Comparison of ENCODE assay signal across 12 cellular contexts in genomic region chr14:22491683-22492483, GRCh38.
DNase-seq lines count a peak whose midpoint lies in the region; ATAC-seq and TF ChIP-seq lines count a peak whose summit lies in the region.
"Had no signal": no experiment of that assay in that cellular context is flagged by ENCODE, and none has a peak within 500 bp of the region (broad histone marks: within the 10 kb centered on the region; RNA-seq: fewer than 3 reads in every experiment).

No MANE protein-coding gene starts in this region.

- peak overlapping the region; percentile 99 for H3K27ac Mint-ChIP-seq in activated CD4-positive, alpha-beta T cell treated with anti-CD3 and anti-CD28 coated beads, Interleukin-2, amount 10 ng/mL, durations not matched to agents 24 days and 14 days
- peak overlapping the region in 2 of 3 experiments; percentile 26 to 32 for H3K27ac Mint-ChIP-seq in nephron

- TF ChIP-seq CTCF in nephron (IDR thresholded peaks at IDR 0.05; ENCODE audit: unreplicated experiment in 3 of 3) = no peak

- peak; percentile 44 to 59 for ATAC-seq in activated CD4-positive, CD25-positive, alpha-beta regulatory T cell treated with anti-CD3 and anti-CD28 coated beads, Interleukin-2, amount 50 U/mL, for 24 hours
- peak; percentile 39 for ATAC-seq in GM21723 (IDR thresholded peaks at IDR 0.05; ENCODE audit: unreplicated experiment)
- ATAC-seq in HG03025 (IDR thresholded peaks at IDR 0.05; ENCODE audit: low FRiP score, unreplicated experiment) = no peak

- intact Hi-C loops in activated CD4-positive, alpha-beta T cell treated with anti-CD3 and anti-CD28 coated beads, Interleukin-2, amount 10 ng/mL, durations not matched to agents 24 days and 14 days (cut with micrococcal nuclease) = loop anchor here (2.0 kb wide), 1 partner anchor 15 kb away; no protein-coding TSS in a partner anchor

- no peaks in the 10 kb centered on the region for H3K27me3 Mint-ChIP-seq in activated CD4-positive, alpha-beta T cell treated with anti-CD3 and anti-CD28 coated beads, Interleukin-2, amount 10 ng/mL, durations not matched to agents 24 days and 14 days
- peaks cover 4% of the 10 kb centered on the region for H3K27me3 Mint-ChIP-seq in nephron (ENCODE audit: low read depth)

- H3K4me3 Mint-ChIP-seq in activated CD4-positive, alpha-beta T cell treated with anti-CD3 and anti-CD28 coated beads, Interleukin-2, amount 10 ng/mL, durations not matched to agents 24 days and 14 days = peak overlapping the region; percentile 87
- no peak overlapping the region for H3K4me3 Mint-ChIP-seq in nephron

- peaks cover 26% of the 10 kb centered on the region for H3K4me1 Mint-ChIP-seq in activated CD4-positive, alpha-beta T cell treated with anti-CD3 and anti-CD28 coated beads, Interleukin-2, amount 10 ng/mL, durations not matched to agents 24 days and 14 days
- H3K4me1 Mint-ChIP-seq in nephron = peaks cover 66% of the 10 kb centered on the region

- DNase-seq in activated CD4-positive, CD25-positive, alpha-beta regulatory T cell treated with anti-CD3 and anti-CD28 coated beads, Interleukin-2, amount 50 U/mL, for 72 hours = no peak
- DNase-seq in activated CD4-positive, alpha-beta T cell treated with anti-CD3 and anti-CD28 coated beads, Interleukin-2, amount 10 ng/mL, durations not matched to agents 24 days and 14 days = peak; percentile 77
- DNase-seq in substantia nigra (lab: John Stamatoyannopoulos, UW) (no peak), inferior parietal cortex (ENCODE audit: extremely low spot score) (no peak)
- DNase-seq: aorta; foreskin melanocyte; NCI-H2081; stimulated activated CD4-positive, alpha-beta T cell treated with anti-CD3 and anti-CD28 coated beads, Interleukin-2, amount 100 ng/mL, for 48 hours had no signal

- no peak overlapping the region for H3K27ac ChIP-seq in substantia nigra (ENCODE audit: low read depth, low read length, poor library complexity, severe bottlenecking)

- peaks cover 93% of the 10 kb centered on the region for H3K36me3 Mint-ChIP-seq in activated CD4-positive, alpha-beta T cell treated with anti-CD3 and anti-CD28 coated beads, Interleukin-2, amount 10 ng/mL, durations not matched to agents 24 days and 14 days (ENCODE audit: low read depth)
- no peaks in the 10 kb centered on the region for H3K36me3 Mint-ChIP-seq in nephron (ENCODE audit: low read depth)

- no peaks in the 10 kb centered on the region for H3K9me3 Mint-ChIP-seq in activated CD4-positive, alpha-beta T cell treated with anti-CD3 and anti-CD28 coated beads, Interleukin-2, amount 10 ng/mL, durations not matched to agents 24 days and 14 days
- no peaks in the 10 kb centered on the region for H3K9me3 Mint-ChIP-seq in nephron
